In genomic region chr1:146912975-146913374, GRCh38 we compare ENCODE assay signal across 8 cellular contexts. TPM values are rescaled to one million over a fixed set of nuclear protein-coding genes. Genes with fewer than 3 reads are reported as not detected.
DNase-seq lines count a peak whose midpoint lies in the region; ATAC-seq and TF ChIP-seq lines count a peak whose summit lies in the region.
"Not testable (repeated sequence)": the region's sequence is repeated elsewhere in the genome, so short reads cannot be mapped to it uniquely, and the experiment has no call there.

No MANE protein-coding gene starts in this region.

- not testable (repeated sequence) for TF ChIP-seq RAD21 in IMR-90 (IDR thresholded peaks at IDR 0.05; ENCODE audit: low read length)

- not testable (repeated sequence) for H3K14ac ChIP-seq in IMR-90 (replicated peaks; ENCODE audit: low read depth, low read length)

- H2AK5ac ChIP-seq in IMR-90 (ENCODE audit: low read depth, low read length); mesendoderm (ENCODE audit: low read length): not testable (repeated sequence)

- H2BK120ac ChIP-seq in IMR-90 (ENCODE audit: low read depth, low read length); mesendoderm (ENCODE audit: low read depth, low read length): not testable (repeated sequence)

- H3K9me3 ChIP-seq in IMR-90 (ENCODE audit: control insufficient read depth, insufficient read depth, low read length): not testable (repeated sequence)

- POLR2A ChIA-PET in IMR-90 (lab: Charles Lee; ENCODE audit: unreplicated experiment); MCF 10A (lab: Yijun Ruan, JAX): not testable (repeated sequence)

- not testable (repeated sequence) for TF ChIP-seq POLR2A in IMR-90 (IDR thresholded peaks at IDR 0.05; ENCODE audit: low read depth, low read length)

- H3K9me1 ChIP-seq in IMR-90 (ENCODE audit: insufficient read depth, low read length): not testable (repeated sequence)

- not testable (repeated sequence) for H3K56ac ChIP-seq in IMR-90 (ENCODE audit: extremely low read depth, insufficient read depth, low read length); mesendoderm (ENCODE audit: low read length)

- intact Hi-C loops in IMR-90 (cut with micrococcal nuclease); MCF 10A (cut with micrococcal nuclease): not testable (repeated sequence)

- H3K79me1 ChIP-seq in IMR-90 (ENCODE audit: low read depth in 1 of 2, low read length in 2 of 2); mesendoderm (ENCODE audit: low read length): not testable (repeated sequence)

- H3K36me3 Mint-ChIP-seq in MCF 10A (ENCODE audit: insufficient read depth, unreplicated experiment): not testable (repeated sequence)

- H3K79me2 ChIP-seq in mesendoderm (ENCODE audit: control insufficient read depth, insufficient read depth, low read length): not testable (repeated sequence)

- WGBS in IMR-90 (ENCODE audit: extremely low coverage in 2 of 2, insufficient read length in 1 of 2), 2 experiments: no CpG with 5 or more reads among the region's 3 CpGs
- WGBS in mesendoderm (ENCODE audit: extremely low coverage, insufficient coverage, low lambda C conversion rate): no CpG with 5 or more reads among the region's 3 CpGs

- not testable (repeated sequence) for H3K27me3 ChIP-seq in H7 (ENCODE audit: control insufficient read depth, insufficient read depth, low read length); IMR-90 (ENCODE audit: control insufficient read depth, insufficient read depth, low read length); mesendoderm (ENCODE audit: insufficient read depth, low read length, poor library complexity)

- H2AFZ ChIP-seq in IMR-90 (replicated peaks; ENCODE audit: low read length, poor library complexity): not testable (repeated sequence)

- not testable (repeated sequence) for H3K27ac Mint-ChIP-seq in MCF 10A (ENCODE audit: low read depth, unreplicated experiment)

- dilution Hi-C loops in IMR-90 (cut with HindIII; ENCODE audit: low sequenced_read_pairs, unreplicated experiment): not testable (repeated sequence)

- H2BK20ac ChIP-seq in IMR-90 (ENCODE audit: low read depth, low read length): not testable (repeated sequence)

- H4K8ac ChIP-seq in IMR-90 (ENCODE audit: low read depth in 2 of 2, low read length in 2 of 2); mesendoderm (ENCODE audit: low read depth, low read length): not testable (repeated sequence)

- not testable (repeated sequence) for H3K27me3 Mint-ChIP-seq in MCF 10A (ENCODE audit: insufficient read depth, unreplicated experiment)

- not testable (repeated sequence) for H2AK9ac ChIP-seq in IMR-90 (replicated peaks; ENCODE audit: low read depth, low read length, poor library complexity)

- not testable (repeated sequence) for H3K18ac ChIP-seq in IMR-90 (ENCODE audit: low read depth, low read length); mesendoderm (ENCODE audit: low read length)

- H3K4ac ChIP-seq in IMR-90 (ENCODE audit: low read depth, low read length); mesendoderm (ENCODE audit: low read depth, low read length): not testable (repeated sequence)

- H2BK5ac ChIP-seq in IMR-90 (ENCODE audit: low read depth, low read length, poor library complexity, severe bottlenecking); mesendoderm (ENCODE audit: low read length): not testable (repeated sequence)

- not testable (repeated sequence) for H3K4me3 ChIP-seq in H7 (ENCODE audit: insufficient read depth, low read depth, low read length); IMR-90 (ENCODE audit: insufficient read depth, low read depth, low read length); mesendoderm (ENCODE audit: low read length)

- not testable (repeated sequence) for H3K4me1 Mint-ChIP-seq in MCF 10A (ENCODE audit: insufficient read depth, unreplicated experiment)

- H3K4me3 Mint-ChIP-seq in MCF 10A (ENCODE audit: unreplicated experiment): not testable (repeated sequence)

- H3K9ac ChIP-seq in IMR-90 (ENCODE audit: low read depth, low read length); mesendoderm (ENCODE audit: low read length): not testable (repeated sequence)

- H4K5ac ChIP-seq in IMR-90 (ENCODE audit: low read depth, low read length); mesendoderm (ENCODE audit: low read length): not testable (repeated sequence)

- not testable (repeated sequence) for H2BK15ac ChIP-seq in IMR-90 (ENCODE audit: low read depth, low read length); mesendoderm (replicated peaks; ENCODE audit: low read depth)

- in situ Hi-C loops in IMR-90 (cut with MboI; ENCODE audit: low sequenced_read_pairs): not testable (repeated sequence)

- H4K91ac ChIP-seq in IMR-90 (ENCODE audit: insufficient read depth, low read depth, low read length): not testable (repeated sequence)

- not testable (repeated sequence) for H3K23ac ChIP-seq in IMR-90 (ENCODE audit: low read depth, low read length); mesendoderm (ENCODE audit: low read length)

- H3K4me1 ChIP-seq in IMR-90 (ENCODE audit: control insufficient read depth, insufficient read depth, low read length); mesendoderm (ENCODE audit: control insufficient read depth, low read depth, low read length): not testable (repeated sequence)

- H3K9me3 Mint-ChIP-seq in MCF 10A (ENCODE audit: unreplicated experiment): not testable (repeated sequence)

- ATAC-seq in IMR-90 (ENCODE audit: low read depth): peak; percentile 14; the same call in 1 of the 2 replicates

- not testable (repeated sequence) for H3K4me2 ChIP-seq in IMR-90 (ENCODE audit: low read depth, low read length); mesendoderm (ENCODE audit: low read length)

- H3K36me3 ChIP-seq in H7 (replicated peaks; ENCODE audit: control insufficient read depth, insufficient read depth, low read length); IMR-90 (ENCODE audit: control insufficient read depth, insufficient read depth, low read length); mesendoderm (ENCODE audit: control insufficient read depth, insufficient read depth, low read length): not testable (repeated sequence)

- H4K20me1 ChIP-seq in IMR-90 (ENCODE audit: insufficient read depth, low read length): not testable (repeated sequence)

- TF ChIP-seq CTCF in IMR-90 (conservative IDR thresholded peaks at IDR 0.05; ENCODE audit: low read depth, low read length); MCF 10A (IDR thresholded peaks at IDR 0.05; ENCODE audit: unreplicated experiment): not testable (repeated sequence)

- BruUV-seq in IMR-90 (replicated peaks; lab: Mats Ljungman, UMichigan); MCF 10A (replicated peaks; lab: Mats Ljungman, UMichigan): not testable (repeated sequence)

- H3K27ac ChIP-seq in IMR-90 (ENCODE audit: insufficient read depth, low read length); mesendoderm (ENCODE audit: low read depth, low read length): not testable (repeated sequence)

- DNase-seq in A172 (ENCODE audit: low spot score) (peak; percentile 7), ELF-1 (ENCODE audit: low read depth, low spot score) (peak; percentile 94), H7 (peak; percentile 21), SIG-M5 treated with dmso at 0.1 percent for 504 hours (lab: John Stamatoyannopoulos, UW; ENCODE audit: unreplicated experiment) (peak; percentile 21), MCF 10A (ENCODE audit: unreplicated experiment) (peak; percentile 31), foreskin melanocyte (peak; percentile 4), mesendoderm (peak; percentile 95)
- DNase-seq in IMR-90: not testable (repeated sequence)

- CTCF ChIA-PET in IMR-90 (lab: Yijun Ruan, JAX); MCF 10A (lab: Yijun Ruan, JAX): not testable (repeated sequence)

RNA-seq across cellular contexts. Expression of gene NBPF12, which starts 25.1 kb away (rescaled TPM):
- 4.9 and 6.2 TPM in 2 replicates for total RNA-seq in A172 (2014; rRNA removed; shearing (Covaris generic))
- total RNA-seq in H7 (2014; rRNA removed; shearing (Covaris generic)): 3.7 and 5.8 TPM in 2 replicates
- total RNA-seq in IMR-90 (2012; rRNA removed) (4.2 and 4.8 TPM in 2 replicates), MCF 10A (2022) (14.7 and 18.8 TPM in 2 replicates)
- 3.5 and 4.5 TPM in 2 replicates for polyA plus RNA-seq in IMR-90 (2012; rRNA removed)
- 1.3 and 1.6 TPM in 2 replicates for polyA plus RNA-seq in IMR-90 (2012; cell fraction: cytosol; rRNA removed)
- 5.1 and 23.1 TPM in 2 replicates for polyA plus RNA-seq in IMR-90 (2012; cell fraction: nucleus; rRNA removed; ENCODE audit: low replicate concordance)
- 3.6 TPM for polyA plus RNA-seq in mesendoderm (2013, experiment 1 of 2)
- polyA plus RNA-seq in mesendoderm (2013, experiment 2 of 2): 3.5 TPM
